In the genomic region with DNA sequence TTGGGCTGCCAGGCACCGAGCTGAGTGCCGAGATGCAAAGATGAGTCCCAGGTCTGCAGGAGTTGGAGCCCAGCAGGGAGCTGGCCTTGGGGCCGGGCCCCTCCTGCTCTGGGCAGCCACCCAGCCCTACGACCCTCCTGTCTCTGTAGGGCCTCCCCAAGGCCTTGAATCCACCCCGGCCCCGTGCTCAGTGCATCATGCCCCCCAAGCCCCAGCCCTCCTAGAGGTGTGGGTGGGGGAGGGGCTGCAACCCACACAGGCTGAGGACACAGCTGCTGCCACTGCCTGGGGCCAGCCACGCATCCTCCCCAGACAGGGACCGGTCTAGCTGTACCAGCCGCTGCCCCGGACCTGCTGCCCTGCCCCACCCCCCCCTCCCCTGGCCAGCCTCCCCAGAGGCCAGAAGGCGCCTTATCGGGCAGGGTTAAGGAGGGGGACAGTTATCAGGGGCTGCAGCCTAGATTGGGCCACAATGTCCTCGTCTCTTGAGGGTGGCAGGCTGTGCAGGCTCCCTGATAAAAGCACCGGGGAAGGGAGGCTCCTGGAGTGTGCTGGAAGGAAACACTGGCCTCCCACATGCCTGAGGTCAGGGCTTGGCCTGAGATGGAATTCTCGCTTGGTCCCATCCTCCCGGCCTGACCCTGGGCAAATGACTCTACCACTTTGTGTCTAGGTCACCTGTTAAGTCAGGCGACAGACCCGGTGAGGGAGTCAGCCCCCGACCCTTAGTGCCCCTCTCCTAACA, we compare ENCODE assay signal across 12 cellular contexts. TPM values are rescaled to one million over a fixed set of nuclear protein-coding genes. Genes with fewer than 3 reads are reported as not detected.
DNase-seq lines count a peak whose midpoint lies in the region; TF ChIP-seq lines count a peak whose summit lies in the region.
"Had no signal": no experiment of that assay in that cellular context is flagged by ENCODE, and none has a peak within 500 bp of the region (broad histone marks: within the 10 kb centered on the region; RNA-seq: fewer than 3 reads in every experiment).

No MANE protein-coding gene starts in this region.

- no peaks in the 10 kb centered on the region for H3K36me3 ChIP-seq in GM23248 (ENCODE audit: low read depth)

- 77 to 80% methylated on average over 12 to 19 of the region's 19 CpGs for WGBS in GM23248 (ENCODE audit: low coverage in 1 of 2, low lambda C conversion rate in 2 of 2, missing lambda C conversion rate in 2 of 2), 2 experiments

- H3K4me3 ChIP-seq in GM23248 = no peak overlapping the region

- no peaks in the 10 kb centered on the region for H3K4me1 ChIP-seq in GM23248 (ENCODE audit: insufficient read depth)

- no peak overlapping the region for H3K27ac Mint-ChIP-seq in nephron progenitor cell
- H3K27ac Mint-ChIP-seq: CD8-positive, alpha-beta T cell; stimulated activated naive CD8-positive, alpha-beta T cell treated with anti-CD3 and anti-CD28 coated beads, Interleukin-15, Interleukin-2, amounts not matched to agents 100 ng/mL and 50 ng/mL, for 24 hours had no signal

- H3K9me3 ChIP-seq in GM23248 (ENCODE audit: low read depth) = no peaks in the 10 kb centered on the region
- H3K9me3 ChIP-seq: neutrophil had no signal

- no peak overlapping the region for H2AFZ ChIP-seq in GM23248

- H3K9me2 ChIP-seq in GM23248 (ENCODE audit: insufficient read depth) = no peaks in the 10 kb centered on the region

- in situ Hi-C loops in GM23248 (cut with MboI) = no loop called here

- DNase-seq in GM23248 = peak; percentile 24
- peak; percentile 46 for DNase-seq in astrocyte of the hippocampus (ENCODE audit: low read depth, low spot score)
- DNase-seq in nephron progenitor cell = no peak
- DNase-seq in NK-92 (lab: John Stamatoyannopoulos, UW; ENCODE audit: unreplicated experiment) = no peak
- DNase-seq in NCI-H2029 (lab: John Stamatoyannopoulos, UW) = no peak
- no peak for DNase-seq in NCI-H187 treated with DMSO at 0.1 percent for 48 hours (lab: John Stamatoyannopoulos, UW)
- DNase-seq: activated CD4-positive, CD25-positive, alpha-beta regulatory T cell; CD8-positive, alpha-beta T cell; NCI-H2107; stimulated activated CD4-positive, alpha-beta T cell treated with anti-CD3 and anti-CD28 coated beads, Interleukin-2, amount 100 ng/mL, for 24 hours had no signal

- H3K9me3 Mint-ChIP-seq in nephron progenitor cell = no peaks in the 10 kb centered on the region
- H3K9me3 Mint-ChIP-seq: CD8-positive, alpha-beta T cell; stimulated activated naive CD8-positive, alpha-beta T cell treated with anti-CD3 and anti-CD28 coated beads, Interleukin-15, Interleukin-2, amounts not matched to agents 100 ng/mL and 50 ng/mL, for 24 hours had no signal

- TF ChIP-seq CTCF in nephron progenitor cell (IDR thresholded peaks at IDR 0.05) = no peak

- H3K27me3 ChIP-seq in GM23248 (replicated peaks; ENCODE audit: insufficient read depth) = 0 out of 2 replicates have a peak, but pooled peaks cover 3% of the 10 kb centered on the region

- H3K79me2 ChIP-seq in GM23248 (ENCODE audit: insufficient read depth) = no peaks in the 10 kb centered on the region

- H3K27ac ChIP-seq in GM23248 = no peak overlapping the region
- H3K27ac ChIP-seq: neutrophil had no signal

- H3K36me3 Mint-ChIP-seq in nephron progenitor cell (ENCODE audit: low read depth) = peaks cover 2% of the 10 kb centered on the region

- no peaks in the 10 kb centered on the region for H4K20me1 ChIP-seq in GM23248 (ENCODE audit: insufficient read depth)

- H3K4me2 ChIP-seq in GM23248 (ENCODE audit: unreplicated experiment) = no peak overlapping the region

- no peak overlapping the region for H3K9ac ChIP-seq in GM23248

- peaks cover 4% of the 10 kb centered on the region; the same call in 1 of the 2 replicates for H3F3A ChIP-seq in GM23248 (ENCODE audit: insufficient read depth)

- peaks cover 6% of the 10 kb centered on the region for H3K27me3 Mint-ChIP-seq in nephron progenitor cell (ENCODE audit: low read depth, poor library complexity)
- H3K27me3 Mint-ChIP-seq: stimulated activated naive CD8-positive, alpha-beta T cell treated with anti-CD3 and anti-CD28 coated beads, Interleukin-15, Interleukin-2, amounts not matched to agents 100 ng/mL and 50 ng/mL, for 24 hours had no signal

- H3K4me3 Mint-ChIP-seq in nephron progenitor cell = peak overlapping the region; percentile 52
- H3K4me3 Mint-ChIP-seq: stimulated activated naive CD8-positive, alpha-beta T cell treated with anti-CD3 and anti-CD28 coated beads, Interleukin-15, Interleukin-2, amounts not matched to agents 100 ng/mL and 50 ng/mL, for 24 hours had no signal

- peaks cover 47% of the 10 kb centered on the region for H3K4me1 Mint-ChIP-seq in nephron progenitor cell

RNA-seq across cellular contexts. Expression of gene SMIM1, which starts 2.1 kb away (rescaled TPM):
- total RNA-seq in GM23248 (2014; rRNA removed; shearing (Covaris generic)) = not detected in 2 replicates
- polyA plus RNA-seq in GM23248 (2016; fragmentation: Nextera tagmentation; extraction: Ambion mirVana) = not detected in 2 replicates

RNA-seq across cellular contexts. Expression of gene LRRC47, which starts 21.6 kb away (rescaled TPM):
- total RNA-seq in GM23248 (2014; rRNA removed; shearing (Covaris generic)) = 32.2 and 41.9 TPM in 2 replicates
- 15.1 and 17.8 TPM in 2 replicates for polyA plus RNA-seq in GM23248 (2016; fragmentation: Nextera tagmentation; extraction: Ambion mirVana)

RNA-seq across cellular contexts. Expression of gene CCDC27, which starts 22.4 kb away (rescaled TPM):
- total RNA-seq in GM23248 (2014; rRNA removed; shearing (Covaris generic)) = not detected in 2 replicates
- polyA plus RNA-seq in GM23248 (2016; fragmentation: Nextera tagmentation; extraction: Ambion mirVana) = not detected in 2 replicates
- total RNA-seq: CD8-positive, alpha-beta T cell had no signal

Comparison
In these comparisons a context has a peak if more than half of its experiments do, and no peak if none do; other contexts are left out.
1. DNase-seq: peak in GM23248 (single experiment) and astrocyte of the hippocampus (single experiment); none in nephron progenitor cell (single experiment), NK-92 (single experiment), NCI-H2029 (single experiment) and NCI-H187 treated with DMSO at 0.1 percent for 48 hours (single experiment).